1 cellular context compared by ENCODE assay signal in genomic region chr1:235244969-235245592, GRCh38.
TF ChIP-seq lines count a peak whose summit lies in the region.

No MANE protein-coding gene starts in this region.

TF ChIP-seq in GM12878, 131 proteins besides CTCF, POLR2A, EP300 and RAD21 (continued from another document):
- TF ChIP-seq ZBTB40 (IDR thresholded peaks at IDR 0.05; ENCODE audit: borderline replicate concordance) (no peak), PML (IDR thresholded peaks at IDR 0.05; ENCODE audit: low read length) (no peak), EGR1 (IDR thresholded peaks at IDR 0.05; ENCODE audit: borderline replicate concordance in 1 of 2, low read depth in 2 of 2, low read length in 2 of 2) (no peak), ATF3 (IDR thresholded peaks at IDR 0.05; ENCODE audit: borderline replicate concordance, extremely low read depth, low read depth, low read length) (no peak), PKNOX1 (IDR thresholded peaks at IDR 0.05) (no peak), HDAC6 (IDR thresholded peaks at IDR 0.05; ENCODE audit: unreplicated experiment) (no peak), RELA (IDR thresholded peaks at IDR 0.05; ENCODE audit: borderline replicate concordance, partially characterized antibody) (no peak), SPI1 (IDR thresholded peaks at IDR 0.05; ENCODE audit: borderline replicate concordance, insufficient read depth, low read depth, low read length) (no peak), ZNF622 (IDR thresholded peaks at IDR 0.05) (no peak), CHD4 (IDR thresholded peaks at IDR 0.05) (no peak), YY1 (IDR thresholded peaks at IDR 0.05; ENCODE audit: low read depth, low read length) (no peak), TCF3 (IDR thresholded peaks at IDR 0.05; ENCODE audit: borderline replicate concordance, insufficient read depth, low read depth, low read length) (no peak), CREM (IDR thresholded peaks at IDR 0.05; ENCODE audit: low read depth) (no peak), ELK1 (IDR thresholded peaks at IDR 0.05; ENCODE audit: low read depth, low read length) (no peak), DPF2 (IDR thresholded peaks at IDR 0.05) (no peak)
